ENCODE assay signal across 13 cellular contexts in genomic region chr6:56499121-56499520, GRCh38.
"Had no signal": no experiment of that assay in that cellular context is flagged by ENCODE, and none has a peak within 500 bp of the region (broad histone marks: within the 10 kb centered on the region; RNA-seq: fewer than 3 reads in every experiment).

No MANE protein-coding gene starts in this region.

- H3K27ac Mint-ChIP-seq: activated CD4-positive, alpha-beta T cell treated with anti-CD3 and anti-CD28 coated beads, Interleukin-2, amount 10 ng/mL, durations not matched to agents 24 days and 14 days; activated naive CD4-positive, alpha-beta T cell treated with anti-CD3 and anti-CD28 coated beads, Interleukin-2, amount 50 U/mL, for 72 hours; stimulated activated memory B cell treated with anti-CD40 and anti-IgM and Interleukin-4, amounts not matched to agents 10 μg/mL and 1 μg/mL and 100 μg/mL, for 72 hours; WTC11 had no signal

- DNase-seq: activated CD4-positive, alpha-beta T cell treated with anti-CD3 and anti-CD28 coated beads, Interleukin-2, amount 10 ng/mL, durations not matched to agents 24 days and 14 days; activated effector memory CD4-positive, alpha-beta T cell treated with anti-CD3 and anti-CD28 coated beads, Interleukin-2, amount 50 U/mL, for 16 hours; amygdala; esophagus squamous epithelium; kidney; left ventricle myocardium superior; transverse colon had no signal

- H3K9me3 Mint-ChIP-seq: activated CD4-positive, alpha-beta T cell treated with anti-CD3 and anti-CD28 coated beads, Interleukin-2, amount 10 ng/mL, durations not matched to agents 24 days and 14 days; activated naive CD4-positive, alpha-beta T cell treated with anti-CD3 and anti-CD28 coated beads, Interleukin-2, amount 50 U/mL, for 72 hours; stimulated activated memory B cell treated with anti-CD40 and anti-IgM and Interleukin-4, amounts not matched to agents 10 μg/mL and 1 μg/mL and 100 μg/mL, for 72 hours; WTC11 had no signal

- H3K36me3 Mint-ChIP-seq: activated naive CD4-positive, alpha-beta T cell treated with anti-CD3 and anti-CD28 coated beads, Interleukin-2, amount 50 U/mL, for 72 hours; stimulated activated memory B cell treated with anti-CD40 and anti-IgM and Interleukin-4, amounts not matched to agents 10 μg/mL and 1 μg/mL and 100 μg/mL, for 72 hours had no signal

- H3K4me3 ChIP-seq: breast epithelium, esophagus squamous epithelium, SK-N-MC, skin epidermis, transverse colon had no signal

- H3K9me3 ChIP-seq: breast epithelium, esophagus squamous epithelium, transverse colon had no signal

- H3K4me1 ChIP-seq: breast epithelium, esophagus squamous epithelium had no signal

- H3K27me3 ChIP-seq: breast epithelium, esophagus squamous epithelium, transverse colon had no signal

- H3K4me3 Mint-ChIP-seq: activated CD4-positive, alpha-beta T cell treated with anti-CD3 and anti-CD28 coated beads, Interleukin-2, amount 10 ng/mL, durations not matched to agents 24 days and 14 days; stimulated activated memory B cell treated with anti-CD40 and anti-IgM and Interleukin-4, amounts not matched to agents 10 μg/mL and 1 μg/mL and 100 μg/mL, for 72 hours; WTC11 had no signal

- H3K27me3 Mint-ChIP-seq: activated CD4-positive, alpha-beta T cell treated with anti-CD3 and anti-CD28 coated beads, Interleukin-2, amount 10 ng/mL, durations not matched to agents 24 days and 14 days; stimulated activated memory B cell treated with anti-CD40 and anti-IgM and Interleukin-4, amounts not matched to agents 10 μg/mL and 1 μg/mL and 100 μg/mL, for 72 hours had no signal

- ATAC-seq: left ventricle myocardium superior; stimulated activated memory B cell treated with anti-CD40 and anti-IgM and Interleukin-4, amounts not matched to agents 10 μg/mL and 1 μg/mL and 100 μg/mL, for 72 hours; WTC11 had no signal

- H3K4me1 Mint-ChIP-seq: activated CD4-positive, alpha-beta T cell treated with anti-CD3 and anti-CD28 coated beads, Interleukin-2, amount 10 ng/mL, durations not matched to agents 24 days and 14 days; stimulated activated memory B cell treated with anti-CD40 and anti-IgM and Interleukin-4, amounts not matched to agents 10 μg/mL and 1 μg/mL and 100 μg/mL, for 72 hours; WTC11 had no signal

- H3K27ac ChIP-seq: breast epithelium, esophagus squamous epithelium, SK-N-MC, skin epidermis had no signal
